22 cellular contexts compared by ENCODE assay signal in the genomic region with DNA sequence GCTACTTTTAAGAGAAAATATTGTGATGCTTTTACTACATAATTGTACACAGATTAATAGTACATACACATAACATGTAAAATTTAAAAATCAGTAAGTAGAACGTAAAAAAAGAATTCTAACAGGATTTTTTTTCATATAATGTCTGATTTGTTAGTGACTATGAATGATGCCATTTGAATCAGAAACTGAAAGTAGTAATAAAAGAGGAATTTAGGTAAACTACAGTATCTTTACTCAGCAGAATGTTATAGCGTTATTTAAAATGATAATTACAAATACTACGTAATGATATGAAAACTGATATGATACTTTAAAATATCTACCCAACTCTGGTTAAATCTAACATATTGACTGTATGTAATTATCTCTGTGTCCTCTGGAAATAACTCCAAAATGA.
A peak's percentile ranks its signal among the peaks of the same experiment; 100 is the strongest.
DNase-seq lines count a peak whose midpoint lies in the region; ATAC-seq lines count a peak whose summit lies in the region.
"Had no signal": no experiment of that assay in that cellular context is flagged by ENCODE, and none has a peak within 500 bp of the region (broad histone marks: within the 10 kb centered on the region; RNA-seq: fewer than 3 reads in every experiment).

No MANE protein-coding gene starts in this region.

- CTCF ChIA-PET in activated CD4-positive, alpha-beta memory T cell treated with anti-CD3 and anti-CD28 coated beads, Interleukin-2, amount 10 ng/mL, durations not matched to agents 7 days and 5 days (lab: Charles Lee) = no interaction called here

- H3K9me3 ChIP-seq in CD4-positive, CD25-positive, alpha-beta regulatory T cell (ENCODE audit: control insufficient read depth in 2 of 2, low read length in 2 of 2) = no peaks in the 10 kb centered on the region
- no peaks in the 10 kb centered on the region for H3K9me3 ChIP-seq in T-helper 17 cell (ENCODE audit: control insufficient read depth, low read length, poor library complexity, severe bottlenecking)
- H3K9me3 ChIP-seq in HAP-1 = no peaks in the 10 kb centered on the region
- H3K9me3 ChIP-seq: Peyer's patch, right atrium auricular region, tibial artery had no signal

- H3K4me1 Mint-ChIP-seq in CD4-positive, CD25-positive, alpha-beta regulatory T cell = peaks cover 17 to 31% (median 26%) of the 10 kb centered on the region in 4 donors
- H3K4me1 Mint-ChIP-seq in T-helper 17 cell (peaks cover 10% of the 10 kb centered on the region), memory B cell (peaks cover 13% of the 10 kb centered on the region)
- H3K4me1 Mint-ChIP-seq in activated CD4-positive, alpha-beta memory T cell treated with anti-CD3 and anti-CD28 coated beads, Interleukin-2, amount 10 ng/mL, durations not matched to agents 7 days and 5 days = peaks cover 3% of the 10 kb centered on the region

- no peak overlapping the region for H3K27ac ChIP-seq in CD4-positive, CD25-positive, alpha-beta regulatory T cell (ENCODE audit: insufficient read depth, low read length, poor library complexity, severe bottlenecking)
- H3K27ac ChIP-seq: foreskin keratinocyte, HL-60, Peyer's patch, right atrium auricular region, tibial artery had no signal

- H3K27ac Mint-ChIP-seq in CD4-positive, CD25-positive, alpha-beta regulatory T cell = no peak overlapping the region
- H3K27ac Mint-ChIP-seq in T-helper 17 cell (peak overlapping the region; percentile 74), memory B cell (no peak overlapping the region)
- no peak overlapping the region for H3K27ac Mint-ChIP-seq in activated CD4-positive, alpha-beta memory T cell treated with anti-CD3 and anti-CD28 coated beads, Interleukin-2, amount 10 ng/mL, durations not matched to agents 7 days and 5 days
- H3K27ac Mint-ChIP-seq: stimulated activated effector memory CD8-positive, alpha-beta T cell treated with anti-CD3 and anti-CD28 coated beads, Interleukin-12 subunit alpha, Interleukin-12 subunit beta, amount 100 ng/mL, for 72 hours had no signal

- H3K36me3 Mint-ChIP-seq in CD4-positive, CD25-positive, alpha-beta regulatory T cell = peaks cover 9% of the 10 kb centered on the region
- H3K36me3 Mint-ChIP-seq in T-helper 17 cell (ENCODE audit: low read depth) (peaks cover 4% of the 10 kb centered on the region), memory B cell (peaks cover 16% of the 10 kb centered on the region)
- peaks cover 20% of the 10 kb centered on the region for H3K36me3 Mint-ChIP-seq in activated CD4-positive, alpha-beta memory T cell treated with anti-CD3 and anti-CD28 coated beads, Interleukin-2, amount 10 ng/mL, durations not matched to agents 7 days and 5 days (ENCODE audit: low read depth)

- peaks cover 2% of the 10 kb centered on the region for H3K36me3 ChIP-seq in CD4-positive, CD25-positive, alpha-beta regulatory T cell (ENCODE audit: control insufficient read depth, insufficient read depth, low read length)
- no peaks in the 10 kb centered on the region for H3K36me3 ChIP-seq in HAP-1 (replicated peaks)
- H3K36me3 ChIP-seq: Peyer's patch, right atrium auricular region had no signal

- DNase-seq in CD4-positive, CD25-positive, alpha-beta regulatory T cell = no peak
- DNase-seq in T-helper 17 cell = no peak
- no peak for DNase-seq in memory B cell (ENCODE audit: low spot score in 2 of 2)
- no peak for DNase-seq in NCI-H2081 (lab: John Stamatoyannopoulos, UW)
- no peak for DNase-seq in NCI-H146 (lab: John Stamatoyannopoulos, UW)
- DNase-seq in HAP-1 (ENCODE audit: low spot score in 2 of 2) = no peak
- no peak for DNase-seq in activated CD4-positive, alpha-beta memory T cell treated with anti-CD3 and anti-CD28 coated beads, Interleukin-2, amount 10 ng/mL, durations not matched to agents 7 days and 5 days
- DNase-seq: activated gamma-delta T cell treated with Interleukin-2 at 50 U/mL for 16 hours; DMS53; foreskin keratinocyte; kidney glomerular epithelial cell; midbrain; NCI-H1105 treated with DMSO at 0.1 percent for 48 hours; NCI-H774; Peyer's patch; stimulated activated CD4-positive, alpha-beta T cell treated with anti-CD3 and anti-CD28 coated beads, Interleukin-15, amount 100 ng/mL, for 24 hours; tibial artery had no signal

- no peaks in the 10 kb centered on the region for H3K27me3 ChIP-seq in CD4-positive, CD25-positive, alpha-beta regulatory T cell (ENCODE audit: control insufficient read depth, insufficient read depth, low read length)
- no peaks in the 10 kb centered on the region for H3K27me3 ChIP-seq in HAP-1 (ENCODE audit: low read depth)
- H3K27me3 ChIP-seq: foreskin keratinocyte, Peyer's patch, right atrium auricular region, tibial artery had no signal

- no peaks in the 10 kb centered on the region for H3K27me3 Mint-ChIP-seq in CD4-positive, CD25-positive, alpha-beta regulatory T cell
- H3K27me3 Mint-ChIP-seq in T-helper 17 cell (no peaks in the 10 kb centered on the region), memory B cell (no peaks in the 10 kb centered on the region)
- H3K27me3 Mint-ChIP-seq in activated CD4-positive, alpha-beta memory T cell treated with anti-CD3 and anti-CD28 coated beads, Interleukin-2, amount 10 ng/mL, durations not matched to agents 7 days and 5 days = no peaks in the 10 kb centered on the region

- peaks cover 0 to 1% (median 0%) of the 10 kb centered on the region in 7 donors for H3K9me3 Mint-ChIP-seq in CD4-positive, CD25-positive, alpha-beta regulatory T cell
- peaks cover 1% of the 10 kb centered on the region for H3K9me3 Mint-ChIP-seq in memory B cell
- no peaks in the 10 kb centered on the region for H3K9me3 Mint-ChIP-seq in activated CD4-positive, alpha-beta memory T cell treated with anti-CD3 and anti-CD28 coated beads, Interleukin-2, amount 10 ng/mL, durations not matched to agents 7 days and 5 days
- H3K9me3 Mint-ChIP-seq: stimulated activated effector memory CD8-positive, alpha-beta T cell treated with anti-CD3 and anti-CD28 coated beads, Interleukin-12 subunit alpha, Interleukin-12 subunit beta, amount 100 ng/mL, for 72 hours had no signal

- H3K4me3 ChIP-seq in CD4-positive, CD25-positive, alpha-beta regulatory T cell (ENCODE audit: low read depth, low read length) = peak overlapping the region; percentile 24
- H3K4me3 ChIP-seq in HAP-1 = no peak overlapping the region
- H3K4me3 ChIP-seq: Peyer's patch, right atrium auricular region, SK-N-MC, tibial artery had no signal

- POLR2A ChIA-PET in activated CD4-positive, alpha-beta memory T cell treated with anti-CD3 and anti-CD28 coated beads, Interleukin-2, amount 10 ng/mL, durations not matched to agents 7 days and 5 days (lab: Charles Lee) = no interaction called here

- H3K4me1 ChIP-seq in CD4-positive, CD25-positive, alpha-beta regulatory T cell (ENCODE audit: control insufficient read depth, insufficient read depth, low read length, poor library complexity, severe bottlenecking) = peaks cover 5% of the 10 kb centered on the region
- peaks cover 6% of the 10 kb centered on the region; the same call in 1 of the 2 replicates for H3K4me1 ChIP-seq in HAP-1
- H3K4me1 ChIP-seq: foreskin keratinocyte, tibial artery had no signal

- peak overlapping the region in 3 of 4 donors; percentile 41 to 47 (median 44) for H3K4me3 Mint-ChIP-seq in CD4-positive, CD25-positive, alpha-beta regulatory T cell
- H3K4me3 Mint-ChIP-seq in T-helper 17 cell (peak overlapping the region; percentile 9), memory B cell (peak overlapping the region; percentile 55)
- no peak overlapping the region for H3K4me3 Mint-ChIP-seq in activated CD4-positive, alpha-beta memory T cell treated with anti-CD3 and anti-CD28 coated beads, Interleukin-2, amount 10 ng/mL, durations not matched to agents 7 days and 5 days
- H3K4me3 Mint-ChIP-seq: stimulated activated effector memory CD8-positive, alpha-beta T cell treated with anti-CD3 and anti-CD28 coated beads, Interleukin-12 subunit alpha, Interleukin-12 subunit beta, amount 100 ng/mL, for 72 hours had no signal

- in situ Hi-C loops in HAP-1 (cut with MboI; ENCODE audit: low sequenced_read_pairs) = no loop called here

- no peak for ATAC-seq in CD4-positive, CD25-positive, alpha-beta regulatory T cell (ENCODE audit: low read depth in 2 of 2)
- ATAC-seq in HG03342 (IDR thresholded peaks at IDR 0.05; ENCODE audit: unreplicated experiment) (peak; percentile 57), T-helper 17 cell (no peak), memory B cell (ENCODE audit: low read depth) (peak; percentile 76)
- ATAC-seq: foreskin keratinocyte; stimulated activated effector memory CD8-positive, alpha-beta T cell treated with anti-CD3 and anti-CD28 coated beads, Interleukin-12 subunit alpha, Interleukin-12 subunit beta, amount 100 ng/mL, for 72 hours had no signal

Comparison
In these comparisons a context has a peak if more than half of its experiments do, and no peak if none do; other contexts are left out.
1. ATAC-seq: peak in HG03342 (single experiment) and memory B cell (single experiment); none in CD4-positive, CD25-positive, alpha-beta regulatory T cell (0 of 2) and T-helper 17 cell (single experiment).